Comparison of ENCODE assay signal across 3 cellular contexts in the genomic region with DNA sequence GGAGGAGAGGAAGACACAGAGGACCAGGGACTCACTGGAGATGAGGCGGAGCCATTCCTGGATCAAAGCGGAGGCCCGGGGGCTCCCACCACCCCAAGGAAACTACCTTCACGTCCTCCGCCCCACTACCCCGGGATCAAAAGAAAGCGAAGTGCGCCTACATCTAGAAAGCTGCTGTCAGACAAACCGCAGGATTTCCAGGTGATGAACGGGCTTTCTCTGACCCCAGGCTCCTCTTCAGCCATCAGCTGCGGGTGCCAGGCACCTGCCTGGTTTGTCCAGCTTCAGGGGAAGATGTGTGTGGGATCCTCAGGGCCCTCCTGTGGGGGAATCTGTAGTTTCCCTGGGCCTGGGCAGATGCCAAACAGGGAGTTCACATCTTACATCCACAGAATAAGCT.
"Had no signal": no experiment of that assay in that cellular context is flagged by ENCODE, and none has a peak within 500 bp of the region (broad histone marks: within the 10 kb centered on the region; RNA-seq: fewer than 3 reads in every experiment).

No MANE protein-coding gene starts in this region.

- H3K4me3 ChIP-seq: GM23338 had no signal

- DNase-seq: HCEC 1CT, IMR-90 had no signal
